ENCODE assay signal across 8 cellular contexts in the genomic region with DNA sequence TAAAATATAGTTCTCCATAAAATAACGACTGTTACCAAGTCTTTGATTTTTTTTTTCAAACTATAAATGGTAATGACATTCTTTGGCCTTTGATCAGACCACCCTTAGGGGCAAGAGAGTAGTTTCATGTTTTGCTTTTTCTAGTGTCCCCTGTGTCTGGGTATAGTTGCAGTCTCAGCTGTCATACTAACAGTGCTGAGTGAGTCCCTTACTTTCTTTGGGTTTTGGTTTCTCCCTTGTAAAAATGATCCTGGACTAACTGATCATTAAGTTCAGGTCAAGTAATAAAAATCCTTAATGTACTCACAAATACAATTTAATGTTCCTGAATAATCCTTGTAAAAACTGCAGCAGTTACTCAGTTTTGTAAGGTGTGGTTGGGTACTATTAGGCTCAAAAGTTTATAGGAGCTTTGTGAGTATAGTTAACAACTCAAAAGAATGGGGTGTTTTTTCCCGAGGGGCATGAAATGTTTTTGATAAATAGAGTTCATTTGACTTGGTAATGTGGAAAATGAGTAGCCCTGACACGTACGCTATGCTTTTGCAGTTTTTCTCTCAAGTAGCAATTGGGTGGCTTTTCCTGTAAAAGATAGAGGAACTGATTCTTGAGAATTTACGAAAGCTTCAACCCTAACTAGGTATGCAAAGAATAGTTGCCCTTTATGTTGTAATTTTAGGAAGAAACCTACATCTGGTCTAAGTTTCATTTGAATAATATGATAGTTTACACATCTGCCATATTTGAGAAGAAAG. TPM values are rescaled to one million over a fixed set of nuclear protein-coding genes. Genes with fewer than 3 reads are reported as not detected.
A peak's percentile ranks its signal among the peaks of the same experiment; 100 is the strongest.
DNase-seq lines count a peak whose midpoint lies in the region; ATAC-seq and TF ChIP-seq lines count a peak whose summit lies in the region.

No MANE protein-coding gene starts in this region.

- no peak for ATAC-seq in left lung

- DNase-seq in NOMO-1 (lab: John Stamatoyannopoulos, UW; ENCODE audit: unreplicated experiment in 2 of 2) (peak; percentile 75 to 91), left lung (no peak), cortex of kidney (lab: John Stamatoyannopoulos, UW) (no peak), glutamatergic neuron (no peak), DMS153 treated with DMSO at 0.1 percent for 48 hours (lab: John Stamatoyannopoulos, UW; ENCODE audit: unreplicated experiment) (no peak), COLO829 (ENCODE audit: low spot score) (no peak)

- H3K27me3 Mint-ChIP-seq in glutamatergic neuron (ENCODE audit: unreplicated experiment): no peaks in the 10 kb centered on the region

- peak; percentile 16 for TF ChIP-seq POLR2A in GM15510 (IDR thresholded peaks at IDR 0.05; ENCODE audit: borderline replicate concordance, extremely low read depth, insufficient read length)

- no peak overlapping the region for H3K27ac Mint-ChIP-seq in glutamatergic neuron (ENCODE audit: unreplicated experiment)

- H3K9me3 ChIP-seq in HEK293 (ENCODE audit: control insufficient read depth, insufficient read depth, low read depth, low read length) (no peaks in the 10 kb centered on the region), left lung (no peaks in the 10 kb centered on the region)

- no peak for TF ChIP-seq CTCF in HEK293 (tag by site-specific recombination; IDR thresholded peaks at IDR 0.05)
- no peak for TF ChIP-seq CTCF in left lung (IDR thresholded peaks at IDR 0.05)
- no peak for TF ChIP-seq CTCF in glutamatergic neuron (IDR thresholded peaks at IDR 0.05; ENCODE audit: partially characterized antibody, unreplicated experiment)

- H3K4me3 ChIP-seq in HEK293 (ENCODE audit: low read depth, low read length) (no peak overlapping the region), left lung (no peak overlapping the region)

- H3K36me3 ChIP-seq in HEK293 (ENCODE audit: control insufficient read depth in 2 of 2, insufficient read depth in 1 of 2, low read length in 2 of 2) (peaks cover 0 to 2% of the 10 kb centered on the region in 2 experiments; a peak in 1 of 3 replicates), left lung (peaks cover 0 to 4% of the 10 kb centered on the region in 2 donors)

- no peaks in the 10 kb centered on the region for H3K36me3 Mint-ChIP-seq in glutamatergic neuron (ENCODE audit: unreplicated experiment)

- H3K27ac ChIP-seq in HEK293 (ENCODE audit: extremely low read depth, low read depth, low read length): no peak overlapping the region
- H3K27ac ChIP-seq in left lung: peak overlapping the region; percentile 71 to 85

- H3K4me1 ChIP-seq in HEK293 (ENCODE audit: control insufficient read depth, insufficient read depth, low read length) (peaks cover 35% of the 10 kb centered on the region), left lung (peaks cover 55 to 100% of the 10 kb centered on the region in 2 donors)

- H3K27me3 ChIP-seq in left lung: no peaks in the 10 kb centered on the region

- POLR2A ChIA-PET in HEK293 (lab: Yijun Ruan, JAX): no interaction called here

- H3K4me3 Mint-ChIP-seq in glutamatergic neuron (ENCODE audit: unreplicated experiment): no peak overlapping the region

- CTCF ChIA-PET in HEK293 (lab: Yijun Ruan, JAX): interaction anchor here (1.2 to 1.5 kb wide), 5 partner anchors 12 to 72 kb away, joined by 3 to 5 read pairs (median 4); no protein-coding TSS in a partner anchor

- intact Hi-C loops in left lung (cut with DNase I): no loop called here

- peaks cover 10% of the 10 kb centered on the region for H3K4me1 Mint-ChIP-seq in glutamatergic neuron (ENCODE audit: low read depth, unreplicated experiment)

- H3K9me3 Mint-ChIP-seq in glutamatergic neuron (ENCODE audit: unreplicated experiment): no peaks in the 10 kb centered on the region

TF ChIP-seq in HEK293, 187 proteins besides CTCF, POLR2A, EP300 and RAD21:
- TF ChIP-seq FEZF1 (tag by site-specific recombination; IDR thresholded peaks at IDR 0.05) (peak; percentile 64), IKZF3 (tag by site-specific recombination; IDR thresholded peaks at IDR 0.05) (peak; percentile 45; the same call in 1 of the 2 replicates), ZSCAN18 (tag by site-specific recombination; IDR thresholded peaks at IDR 0.05) (no peak), ZNF561 (tag by site-specific recombination; IDR thresholded peaks at IDR 0.05; ENCODE audit: borderline replicate concordance) (peak; percentile 25; the same call in 1 of the 2 replicates), PRDM4 (tag by site-specific recombination; IDR thresholded peaks at IDR 0.05) (peak; percentile 80), KLF16 (tag by site-specific recombination; IDR thresholded peaks at IDR 0.05) (0 out of 2 replicates have a peak, but pooled peaks have one; percentile 35), SP7 (tag by site-specific recombination; IDR thresholded peaks at IDR 0.05) (peak; percentile 18), ZNF843 (tag by site-specific recombination; IDR thresholded peaks at IDR 0.05) (0 out of 2 replicates have a peak, but pooled peaks have one; percentile 42), ZNF223 (tag by site-specific recombination; IDR thresholded peaks at IDR 0.05) (no peak)
- TF ChIP-seq, protein P1, sequence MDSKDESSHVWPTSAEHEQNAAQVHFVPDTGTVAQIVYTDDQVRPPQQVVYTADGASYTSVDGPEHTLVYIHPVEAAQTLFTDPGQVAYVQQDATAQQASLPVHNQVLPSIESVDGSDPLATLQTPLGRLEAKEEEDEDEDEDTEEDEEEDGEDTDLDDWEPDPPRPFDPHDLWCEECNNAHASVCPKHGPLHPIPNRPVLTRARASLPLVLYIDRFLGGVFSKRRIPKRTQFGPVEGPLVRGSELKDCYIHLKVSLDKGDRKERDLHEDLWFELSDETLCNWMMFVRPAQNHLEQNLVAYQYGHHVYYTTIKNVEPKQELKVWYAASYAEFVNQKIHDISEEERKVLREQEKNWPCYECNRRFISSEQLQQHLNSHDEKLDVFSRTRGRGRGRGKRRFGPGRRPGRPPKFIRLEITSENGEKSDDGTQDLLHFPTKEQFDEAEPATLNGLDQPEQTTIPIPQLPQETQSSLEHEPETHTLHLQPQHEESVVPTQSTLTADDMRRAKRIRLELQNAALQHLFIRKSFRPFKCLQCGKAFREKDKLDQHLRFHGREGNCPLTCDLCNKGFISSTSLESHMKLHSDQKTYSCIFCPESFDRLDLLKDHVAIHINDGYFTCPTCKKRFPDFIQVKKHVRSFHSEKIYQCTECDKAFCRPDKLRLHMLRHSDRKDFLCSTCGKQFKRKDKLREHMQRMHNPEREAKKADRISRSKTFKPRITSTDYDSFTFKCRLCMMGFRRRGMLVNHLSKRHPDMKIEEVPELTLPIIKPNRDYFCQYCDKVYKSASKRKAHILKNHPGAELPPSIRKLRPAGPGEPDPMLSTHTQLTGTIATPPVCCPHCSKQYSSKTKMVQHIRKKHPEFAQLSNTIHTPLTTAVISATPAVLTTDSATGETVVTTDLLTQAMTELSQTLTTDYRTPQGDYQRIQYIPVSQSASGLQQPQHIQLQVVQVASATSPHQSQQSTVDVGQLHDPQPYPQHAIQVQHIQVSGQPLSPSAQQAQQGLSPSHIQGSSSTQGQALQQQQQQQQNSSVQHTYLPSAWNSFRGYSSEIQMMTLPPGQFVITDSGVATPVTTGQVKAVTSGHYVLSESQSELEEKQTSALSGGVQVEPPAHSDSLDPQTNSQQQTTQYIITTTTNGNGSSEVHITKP (tag by site-specific recombination; IDR thresholded peaks at IDR 0.05): peak; percentile 77
- TF ChIP-seq, protein P2, sequence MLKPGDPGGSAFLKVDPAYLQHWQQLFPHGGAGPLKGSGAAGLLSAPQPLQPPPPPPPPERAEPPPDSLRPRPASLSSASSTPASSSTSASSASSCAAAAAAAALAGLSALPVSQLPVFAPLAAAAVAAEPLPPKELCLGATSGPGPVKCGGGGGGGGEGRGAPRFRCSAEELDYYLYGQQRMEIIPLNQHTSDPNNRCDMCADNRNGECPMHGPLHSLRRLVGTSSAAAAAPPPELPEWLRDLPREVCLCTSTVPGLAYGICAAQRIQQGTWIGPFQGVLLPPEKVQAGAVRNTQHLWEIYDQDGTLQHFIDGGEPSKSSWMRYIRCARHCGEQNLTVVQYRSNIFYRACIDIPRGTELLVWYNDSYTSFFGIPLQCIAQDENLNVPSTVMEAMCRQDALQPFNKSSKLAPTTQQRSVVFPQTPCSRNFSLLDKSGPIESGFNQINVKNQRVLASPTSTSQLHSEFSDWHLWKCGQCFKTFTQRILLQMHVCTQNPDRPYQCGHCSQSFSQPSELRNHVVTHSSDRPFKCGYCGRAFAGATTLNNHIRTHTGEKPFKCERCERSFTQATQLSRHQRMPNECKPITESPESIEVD (tag by site-specific recombination; IDR thresholded peaks at IDR 0.05): peak; percentile 92
TF ChIP-seq in HEK293: peak in this region for 9.

RNA-seq across cellular contexts. Expression of gene PTPN1, which starts 6.2 kb away (rescaled TPM):
- 10 to 100 TPM; 70.7 to 98.6 TPM for total RNA-seq in left lung
- 47.5 TPM for total RNA-seq in glutamatergic neuron (ENCODE audit: unreplicated experiment)

Comparison
In these comparisons a context has a peak if more than half of its experiments do, and no peak if none do; other contexts are left out.
1. DNase-seq: peak in NOMO-1 (2 of 2); none in left lung (0 of 2), cortex of kidney (single experiment), glutamatergic neuron (single experiment), DMS153 treated with DMSO at 0.1 percent for 48 hours (single experiment) and COLO829 (single experiment).